Comparison of ENCODE assay signal across 16 cellular contexts in genomic region chrX:100944601-100945000, GRCh38. TPM values are rescaled to one million over a fixed set of nuclear protein-coding genes. Genes with fewer than 3 reads are reported as not detected.
DNase-seq lines count a peak whose midpoint lies in the region; ATAC-seq and TF ChIP-seq lines count a peak whose summit lies in the region.
"Had no signal": no experiment of that assay in that cellular context is flagged by ENCODE, and none has a peak within 500 bp of the region (broad histone marks: within the 10 kb centered on the region; RNA-seq: fewer than 3 reads in every experiment).

No MANE protein-coding gene starts in this region.

- H3K27ac ChIP-seq in body of pancreas, result no peak overlapping the region
- H3K27ac ChIP-seq: C4-2B had no signal

- no peak for TF ChIP-seq CTCF in astrocyte of the cerebellum (IDR thresholded peaks at IDR 0.05; ENCODE audit: low read depth, low read length, missing control alignments)
- no peak for TF ChIP-seq CTCF in GM13977 (IDR thresholded peaks at IDR 0.05; ENCODE audit: extremely low read depth, insufficient read depth, missing control alignments)
- no peak for TF ChIP-seq CTCF in body of pancreas (IDR thresholded peaks at IDR 0.05)

- no peak overlapping the region for H3K4me3 ChIP-seq in astrocyte of the cerebellum (ENCODE audit: low read depth, low read length)
- H3K4me3 ChIP-seq in body of pancreas, result no peak overlapping the region

- peak; percentile 17 for DNase-seq in LHCN-M2 (ENCODE audit: low read depth)
- DNase-seq in astrocyte of the cerebellum (ENCODE audit: low read depth), result peak; percentile 36
- DNase-seq in fibroblast of gingiva (ENCODE audit: low read depth), result peak; percentile 3
- DNase-seq in GM13977 (ENCODE audit: low spot score), result no peak
- no peak for DNase-seq in body of pancreas
- no peak for DNase-seq in activated CD8-positive, alpha-beta memory T cell treated with anti-CD3 and anti-CD28 coated beads, Interleukin-2, amount 50 U/mL, for 4 hours
- DNase-seq: BE2C; CD4-positive, alpha-beta memory T cell; DMS79; GDM1; GOT3; H9; IMR-90 had no signal

- no peaks in the 10 kb centered on the region for H3K36me3 ChIP-seq in body of pancreas (replicated peaks in 1 of 2; ENCODE audit: insufficient read depth in 1 of 2, low read depth in 2 of 2)
- H3K36me3 ChIP-seq: BE2C had no signal

- intact Hi-C loops in body of pancreas (cut with DNase I), result no loop called here

- WGBS in body of pancreas, 2 donors, result 87 to 100% methylated on average over 1 to 3 of the region's 3 CpGs

- H3K27me3 ChIP-seq in body of pancreas, result no peaks in the 10 kb centered on the region
- H3K27me3 ChIP-seq: BE2C had no signal

- no peak for ATAC-seq in body of pancreas
- no peak for ATAC-seq in GM21528 (IDR thresholded peaks at IDR 0.05; ENCODE audit: low FRiP score, unreplicated experiment)

- TF ChIP-seq POLR2A in body of pancreas (IDR thresholded peaks at IDR 0.05), result no peak

- in situ Hi-C loops in astrocyte of the cerebellum (cut with HindIII; ENCODE audit: low sequenced_read_pairs) (no loop called here), GM13977 (cut with MboI; ENCODE audit: low pct_unique_long_range_greater_than_20kb, low sequenced_read_pairs, unreplicated experiment) (no loop called here)

- H3K9me3 ChIP-seq in body of pancreas, result no peaks in the 10 kb centered on the region
- H3K9me3 ChIP-seq: BE2C had no signal

- no peaks in the 10 kb centered on the region for H3K4me1 ChIP-seq in body of pancreas
- H3K4me1 ChIP-seq: BE2C had no signal

RNA-seq across cellular contexts. Expression of gene XKRX, which starts 15.9 kb away (rescaled TPM):
- total RNA-seq in LHCN-M2 (2014; rRNA removed) (0.06 and 0.11 TPM in 2 replicates), body of pancreas (not detected)
- polyA plus RNA-seq in LHCN-M2 (2012), result 0.05 TPM
- polyA plus RNA-seq: CD4-positive, alpha-beta memory T cell had no signal

RNA-seq across cellular contexts. Expression of gene ARL13A, which starts 24.9 kb away (rescaled TPM):
- not detected in 2 replicates for total RNA-seq in LHCN-M2 (2014; rRNA removed)
- polyA plus RNA-seq in LHCN-M2 (2012), result not detected
- total RNA-seq in body of pancreas, result not detected
- total RNA-seq: CD4-positive, alpha-beta memory T cell; H9; HT-29; IMR-90 had no signal
- polyA plus RNA-seq: CD4-positive, alpha-beta memory T cell; IMR-90 had no signal

Comparison
In these comparisons a context has a peak if more than half of its experiments do, and no peak if none do; other contexts are left out.
1. DNase-seq: peak in LHCN-M2 (single experiment), astrocyte of the cerebellum (single experiment) and fibroblast of gingiva (single experiment); none in GM13977 (single experiment), body of pancreas (0 of 4) and activated CD8-positive, alpha-beta memory T cell treated with anti-CD3 and anti-CD28 coated beads, Interleukin-2, amount 50 U/mL, for 4 hours (single experiment).